18 cellular contexts compared by ENCODE assay signal in genomic region chr7:101534015-101534803, GRCh38.
DNase-seq lines count a peak whose midpoint lies in the region; ATAC-seq, FAIRE-seq and TF ChIP-seq lines count a peak whose summit lies in the region.
"Had no signal": no experiment of that assay in that cellular context is flagged by ENCODE, and none has a peak within 500 bp of the region (broad histone marks: within the 10 kb centered on the region; RNA-seq: fewer than 3 reads in every experiment).

No MANE protein-coding gene starts in this region.

- DNase-seq in HTR-8/SVneo (ENCODE audit: insufficient read length, low spot score) (no peak), immature natural killer cell (no peak), osteoblast (ENCODE audit: insufficient read length, low spot score, missing footprints) (peak; percentile 58), hypothalamus (lab: John Stamatoyannopoulos, UW) (no peak)
- no peak for DNase-seq in effector CD8-positive, alpha-beta T cell (lab: John Stamatoyannopoulos, UW)
- DNase-seq in activated T-cell treated with anti-CD3 and anti-CD28 coated beads, Interleukin-2, amount 50 U/mL, for 72 hours: no peak
- DNase-seq: CD8-positive, alpha-beta T cell; COR-L47; DMS153; DMS79 treated with DMSO at 0.1 percent for 48 hours; GF-D8; GOT3; H9 had no signal

- no peak overlapping the region for H2AFZ ChIP-seq in osteoblast (ENCODE audit: low read length)

- TF ChIP-seq CTCF in osteoblast (IDR thresholded peaks at IDR 0.05; ENCODE audit: extremely low read depth, low read depth, low read length): no peak

- peaks cover 0 to 42% (median 22%) of the 10 kb centered on the region in 10 experiments; a peak in 16 of 20 replicates for H3K4me1 ChIP-seq in BLaER1 treated with 17β-estradiol and CSF1 and Interleukin-3, amounts not matched to agents 10 nM and 100 nM
- H3K4me1 ChIP-seq in osteoblast (ENCODE audit: insufficient read depth, low read length): peaks cover 13% of the 10 kb centered on the region

- no peaks in the 10 kb centered on the region for H3K9me3 Mint-ChIP-seq in immature natural killer cell
- H3K9me3 Mint-ChIP-seq in activated T-cell treated with anti-CD3 and anti-CD28 coated beads, Interleukin-2, amount 50 U/mL, for 72 hours: no peaks in the 10 kb centered on the region
- H3K9me3 Mint-ChIP-seq: CD8-positive, alpha-beta T cell; H9 had no signal

- peaks cover 20 to 24% of the 10 kb centered on the region in 2 donors for H3K4me1 Mint-ChIP-seq in immature natural killer cell
- no peaks in the 10 kb centered on the region for H3K4me1 Mint-ChIP-seq in activated T-cell treated with anti-CD3 and anti-CD28 coated beads, Interleukin-2, amount 50 U/mL, for 72 hours (ENCODE audit: low read depth)
- H3K4me1 Mint-ChIP-seq: B cell, CD14-positive monocyte had no signal

- H3K27me3 Mint-ChIP-seq in immature natural killer cell (ENCODE audit: low read depth in 3 of 3): peaks cover 0 to 4% (median 2%) of the 10 kb centered on the region in 3 donors
- peaks cover 6% of the 10 kb centered on the region for H3K27me3 Mint-ChIP-seq in activated T-cell treated with anti-CD3 and anti-CD28 coated beads, Interleukin-2, amount 50 U/mL, for 72 hours (ENCODE audit: low read depth)

- H3K27ac Mint-ChIP-seq in immature natural killer cell: peak overlapping the region in 1 of 6 donors; percentile 34
- no peak overlapping the region for H3K27ac Mint-ChIP-seq in activated T-cell treated with anti-CD3 and anti-CD28 coated beads, Interleukin-2, amount 50 U/mL, for 72 hours
- H3K27ac Mint-ChIP-seq: B cell; CD8-positive, alpha-beta T cell; H9 had no signal

- no peak overlapping the region for H3K27ac ChIP-seq in BLaER1 treated with 17β-estradiol and CSF1 and Interleukin-3, amounts not matched to agents 10 nM and 100 nM
- no peak overlapping the region for H3K27ac ChIP-seq in osteoblast (ENCODE audit: low read depth, low read length)

- H3K9me3 ChIP-seq in BLaER1 treated with 17β-estradiol and CSF1 and Interleukin-3, amounts not matched to agents 10 nM and 100 nM (replicated peaks in 1 of 11): peaks cover 0 to 7% (median 0%) of the 10 kb centered on the region in 11 experiments; a peak in 2 of 22 replicates
- peaks cover 3% of the 10 kb centered on the region for H3K9me3 ChIP-seq in osteoblast (ENCODE audit: low read depth, low read length)

- H3K9ac ChIP-seq in BLaER1 treated with 17β-estradiol and CSF1 and Interleukin-3, amounts not matched to agents 10 nM and 100 nM: peak overlapping the region in 1 of 11 experiments; percentile 14; a peak in 1 of 22 replicates

- no peak for ATAC-seq in activated T-cell treated with anti-CD3 and anti-CD28 coated beads, Interleukin-2, amount 50 U/mL, for 72 hours (replicated peaks in 1 of 2)
- ATAC-seq: CD8-positive, alpha-beta T cell had no signal

- H3K4me3 Mint-ChIP-seq in immature natural killer cell: peak overlapping the region in 4 of 5 donors; percentile 1 to 20 (median 7)
- H3K4me3 Mint-ChIP-seq in activated T-cell treated with anti-CD3 and anti-CD28 coated beads, Interleukin-2, amount 50 U/mL, for 72 hours: no peak overlapping the region
- H3K4me3 Mint-ChIP-seq: B cell; CD14-positive monocyte; CD8-positive, alpha-beta T cell; H9 had no signal

- no peaks in the 10 kb centered on the region for H3K36me3 ChIP-seq in BLaER1 treated with 17β-estradiol and CSF1 and Interleukin-3, amounts not matched to agents 10 nM and 100 nM
- H3K36me3 ChIP-seq in osteoblast (ENCODE audit: insufficient read depth, low read length): no peaks in the 10 kb centered on the region

- H3K27me3 ChIP-seq in BLaER1 treated with 17β-estradiol and CSF1 and Interleukin-3, amounts not matched to agents 10 nM and 100 nM: no peaks in the 10 kb centered on the region
- H3K27me3 ChIP-seq in osteoblast (ENCODE audit: insufficient read depth, low read length): peaks cover 9% of the 10 kb centered on the region

- peak overlapping the region in 8 of 11 experiments; percentile 2 to 72 (median 52); a peak in 15 of 22 replicates for H3K4me2 ChIP-seq in BLaER1 treated with 17β-estradiol and CSF1 and Interleukin-3, amounts not matched to agents 10 nM and 100 nM
- H3K4me2 ChIP-seq in osteoblast (ENCODE audit: insufficient read depth, low read length): no peak overlapping the region

- no peaks in the 10 kb centered on the region for H3K79me2 ChIP-seq in osteoblast (ENCODE audit: insufficient read depth, low read length)

- H4K20me1 ChIP-seq in BLaER1 treated with 17β-estradiol and CSF1 and Interleukin-3, amounts not matched to agents 10 nM and 100 nM: peaks cover 0 to 15% (median 0%) of the 10 kb centered on the region in 11 experiments; a peak in 2 of 22 replicates
- H4K20me1 ChIP-seq in osteoblast (ENCODE audit: insufficient read depth, low read length): no peaks in the 10 kb centered on the region

- no peak overlapping the region for H3K4me3 ChIP-seq in BLaER1 treated with 17β-estradiol and CSF1 and Interleukin-3, amounts not matched to agents 10 nM and 100 nM
- H3K4me3 ChIP-seq in osteoblast (ENCODE audit: insufficient read depth, low read length): no peak overlapping the region

- H3K36me3 Mint-ChIP-seq in immature natural killer cell: no peaks in the 10 kb centered on the region
- H3K36me3 Mint-ChIP-seq in activated T-cell treated with anti-CD3 and anti-CD28 coated beads, Interleukin-2, amount 50 U/mL, for 72 hours (ENCODE audit: insufficient read depth in 2 of 2): no peaks in the 10 kb centered on the region
- H3K36me3 Mint-ChIP-seq: CD14-positive monocyte; CD8-positive, alpha-beta T cell had no signal

- peak; percentile 48 for FAIRE-seq in HTR-8/SVneo (lab: Jason Lieb, UNC)
- FAIRE-seq: A204.1, D721Med had no signal

Comparison
In these comparisons a context has a peak if more than half of its experiments do, and no peak if none do; other contexts are left out.
1. H3K4me3 Mint-ChIP-seq: peak in immature natural killer cell (4 of 5); none in activated T-cell treated with anti-CD3 and anti-CD28 coated beads, Interleukin-2, amount 50 U/mL, for 72 hours (0 of 2).